ENCODE assay signal across 17 cellular contexts in the genomic region with DNA sequence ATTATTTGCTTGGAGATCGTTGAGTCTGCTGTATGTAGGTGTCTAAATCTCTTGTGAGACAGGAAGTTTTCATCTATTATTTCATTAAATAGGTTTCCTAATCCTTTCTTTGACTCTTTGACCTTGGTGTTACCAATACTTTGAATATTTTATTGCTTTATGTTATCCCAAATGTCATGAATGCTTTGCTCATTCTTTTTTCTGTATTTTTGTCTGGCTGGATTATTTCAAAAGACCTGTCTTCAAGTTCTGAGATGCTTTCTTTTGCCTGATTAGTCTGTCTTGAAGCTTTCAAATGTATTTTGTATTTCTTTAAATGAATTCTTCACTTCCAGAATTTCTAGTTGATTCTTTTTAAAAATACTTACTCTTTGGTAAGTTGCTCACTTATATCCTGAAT. TPM values are rescaled to one million over a fixed set of nuclear protein-coding genes. Genes with fewer than 3 reads are reported as not detected.
A peak's percentile ranks its signal among the peaks of the same experiment; 100 is the strongest.
DNase-seq lines count a peak whose midpoint lies in the region; ATAC-seq and TF ChIP-seq lines count a peak whose summit lies in the region.
"Had no signal": no experiment of that assay in that cellular context is flagged by ENCODE, and none has a peak within 500 bp of the region (broad histone marks: within the 10 kb centered on the region; RNA-seq: fewer than 3 reads in every experiment).

No MANE protein-coding gene starts in this region.

- H3K27ac Mint-ChIP-seq in MCF 10A (ENCODE audit: low read depth, unreplicated experiment) = peak overlapping the region; percentile 59
- H3K27ac Mint-ChIP-seq: B cell; CD8-positive, alpha-beta T cell had no signal

- H3K27ac ChIP-seq in breast epithelium (no peak overlapping the region), Panc1 (ENCODE audit: low read length) (no peak overlapping the region)
- H3K27ac ChIP-seq: BLaER1 treated with 17β-estradiol and CSF1 and Interleukin-3, amounts not matched to agents 10 nM and 100 nM had no signal

- no peak for DNase-seq in MCF 10A (ENCODE audit: unreplicated experiment)
- DNase-seq in breast epithelium (ENCODE audit: low spot score in 2 of 2) = no peak
- peak; percentile 12 for DNase-seq in KBM-7
- DNase-seq in Panc1 (ENCODE audit: low read depth, low spot score) = no peak
- no peak for DNase-seq in D341Med (ENCODE audit: low spot score)
- no peak for DNase-seq in ureter (ENCODE audit: low spot score)
- DNase-seq: Calu3; CD8-positive, alpha-beta T cell; DMS 273 treated with DMSO at 0.1 percent for 48 hours; DMS53; DND-41; EL; GOT3; H7 had no signal

- H3K36me3 Mint-ChIP-seq in MCF 10A (ENCODE audit: insufficient read depth, unreplicated experiment) = peaks cover 68% of the 10 kb centered on the region

- peaks cover 5% of the 10 kb centered on the region for H3K4me1 Mint-ChIP-seq in MCF 10A (ENCODE audit: insufficient read depth, unreplicated experiment)
- H3K4me1 Mint-ChIP-seq: B cell had no signal

- CTCF ChIA-PET in MCF 10A (lab: Yijun Ruan, JAX) = interaction anchor here (1.0 kb wide), 2 partner anchors 44 to 45 kb away, joined by 3 read pairs; no protein-coding TSS in a partner anchor
- CTCF ChIA-PET in Panc1 (lab: Charles Lee) = interaction anchor here (0.6 kb wide), 1 partner anchor 1785 kb away, joined by 8 read pairs; no protein-coding TSS in a partner anchor

- H3K4me3 ChIP-seq in breast epithelium = no peak overlapping the region
- H3K4me3 ChIP-seq in Panc1 (ENCODE audit: low read depth in 2 of 2, low read length in 2 of 2) = no peak overlapping the region
- H3K4me3 ChIP-seq: BLaER1 treated with 17β-estradiol and CSF1 and Interleukin-3, amounts not matched to agents 10 nM and 100 nM; GM12878 had no signal

- H3K9me3 Mint-ChIP-seq in MCF 10A (ENCODE audit: unreplicated experiment) = peaks cover 5% of the 10 kb centered on the region

- no peaks in the 10 kb centered on the region for H3K27me3 ChIP-seq in breast epithelium
- no peaks in the 10 kb centered on the region for H3K27me3 ChIP-seq in Panc1 (ENCODE audit: control insufficient read depth, insufficient read depth, low read length)
- H3K27me3 ChIP-seq: BLaER1 treated with 17β-estradiol and CSF1 and Interleukin-3, amounts not matched to agents 10 nM and 100 nM had no signal

- H3K9me3 ChIP-seq in breast epithelium = peaks cover 0 to 4% of the 10 kb centered on the region in 2 donors
- H3K9me3 ChIP-seq in Panc1 (ENCODE audit: control insufficient read depth, insufficient read depth, low read depth, low read length) = no peaks in the 10 kb centered on the region

- BruUV-seq in MCF 10A (replicated peaks; lab: Mats Ljungman, UMichigan) (no TSS peak), Panc1 (replicated peaks; lab: Mats Ljungman, UMichigan) (TSS peak; percentile 47)

- H3K4me1 ChIP-seq in breast epithelium (no peaks in the 10 kb centered on the region), Panc1 (ENCODE audit: control insufficient read depth, insufficient read depth, low read length) (no peaks in the 10 kb centered on the region)
- H3K4me1 ChIP-seq: BLaER1 treated with 17β-estradiol and CSF1 and Interleukin-3, amounts not matched to agents 10 nM and 100 nM had no signal

- no peaks in the 10 kb centered on the region for H3K36me3 ChIP-seq in breast epithelium
- no peaks in the 10 kb centered on the region for H3K36me3 ChIP-seq in Panc1 (ENCODE audit: control insufficient read depth, insufficient read depth, low read length)

- TF ChIP-seq POLR2A in breast epithelium (IDR thresholded peaks at IDR 0.05) = no peak

- TF ChIP-seq CTCF in MCF 10A (IDR thresholded peaks at IDR 0.05; ENCODE audit: unreplicated experiment) = no peak
- no peak for TF ChIP-seq CTCF in breast epithelium (IDR thresholded peaks at IDR 0.05)
- TF ChIP-seq CTCF in Panc1 (IDR thresholded peaks at IDR 0.05) = no peak

- in situ Hi-C loops in KBM-7 (cut with MboI; ENCODE audit: low pct_unique_long_range_greater_than_20kb, low sequenced_read_pairs) = no loop called here
- in situ Hi-C loops in Panc1 (cut with HindIII; ENCODE audit: low pct_unique_long_range_greater_than_20kb, low sequenced_read_pairs) = no loop called here

- intact Hi-C loops in MCF 10A (cut with micrococcal nuclease) (no loop called here), breast epithelium (cut with DNase I; ENCODE audit: low total_unique reads) (no loop called here), Panc1 (cut with micrococcal nuclease; ENCODE audit: unreplicated experiment) (no loop called here)

- POLR2A ChIA-PET in MCF 10A (lab: Yijun Ruan, JAX) (no interaction called here), Panc1 (lab: Charles Lee) (no interaction called here)

- no peaks in the 10 kb centered on the region for H3K27me3 Mint-ChIP-seq in MCF 10A (ENCODE audit: insufficient read depth, unreplicated experiment)
- H3K27me3 Mint-ChIP-seq: B cell had no signal

- no peak overlapping the region for H3K4me3 Mint-ChIP-seq in MCF 10A (ENCODE audit: unreplicated experiment)
- H3K4me3 Mint-ChIP-seq: B cell; CD8-positive, alpha-beta T cell had no signal

- no peak for ATAC-seq in Panc1
- ATAC-seq: CD8-positive, alpha-beta T cell; GM12878 had no signal

RNA-seq across cellular contexts. Expression of a gene that starts 27.3 kb away (rescaled TPM):
- total RNA-seq in MCF 10A (2022) (61.9 and 72.8 TPM in 2 replicates), breast epithelium (10 to 100 TPM; 63.0 to 96.4 (median 87.4) TPM), Panc1 (2021; ENCODE audit: unreplicated experiment) (87.6 TPM), ureter (81.7 TPM)
- 45.9 TPM for polyA plus RNA-seq in Panc1 (2012; ENCODE audit: insufficient read length)
